Comparison of ENCODE assay signal across 16 cellular contexts in genomic region chr6:150752409-150752808, GRCh38.
DNase-seq lines count a peak whose midpoint lies in the region; ATAC-seq, FAIRE-seq and TF ChIP-seq lines count a peak whose summit lies in the region.
"Had no signal": no experiment of that assay in that cellular context is flagged by ENCODE, and none has a peak within 500 bp of the region (broad histone marks: within the 10 kb centered on the region; RNA-seq: fewer than 3 reads in every experiment).

No MANE protein-coding gene starts in this region.

- no peak for ATAC-seq in activated CD8-positive, alpha-beta T cell treated with anti-CD3 and anti-CD28 coated beads, Interleukin-2, amount 10 ng/mL, durations not matched to agents 7 days and 5 days

- peaks cover 8% of the 10 kb centered on the region for H3K79me2 ChIP-seq in astrocyte (ENCODE audit: insufficient read depth, low read length)
- H3K79me2 ChIP-seq in osteoblast (ENCODE audit: insufficient read depth, low read length): no peaks in the 10 kb centered on the region

- H2AFZ ChIP-seq in astrocyte (ENCODE audit: low read depth, low read length): no peak overlapping the region
- H2AFZ ChIP-seq in osteoblast (ENCODE audit: low read length): no peak overlapping the region

- H3K4me1 Mint-ChIP-seq in astrocyte (ENCODE audit: low read depth, unreplicated experiment): peaks cover 28% of the 10 kb centered on the region
- H3K4me1 Mint-ChIP-seq in activated CD8-positive, alpha-beta T cell treated with anti-CD3 and anti-CD28 coated beads, Interleukin-2, amount 10 ng/mL, durations not matched to agents 7 days and 5 days (ENCODE audit: low read depth): no peaks in the 10 kb centered on the region

- POLR2A ChIA-PET in activated CD8-positive, alpha-beta T cell treated with anti-CD3 and anti-CD28 coated beads, Interleukin-2, amount 10 ng/mL, durations not matched to agents 7 days and 5 days (lab: Charles Lee): no interaction called here

- peak overlapping the region; percentile 16 for H3K27ac Mint-ChIP-seq in astrocyte (ENCODE audit: unreplicated experiment)
- no peak overlapping the region for H3K27ac Mint-ChIP-seq in activated CD8-positive, alpha-beta T cell treated with anti-CD3 and anti-CD28 coated beads, Interleukin-2, amount 10 ng/mL, durations not matched to agents 7 days and 5 days
- H3K27ac Mint-ChIP-seq: HFFc6 had no signal

- H3K36me3 Mint-ChIP-seq in astrocyte (ENCODE audit: low read depth, unreplicated experiment): no peaks in the 10 kb centered on the region
- no peaks in the 10 kb centered on the region for H3K36me3 Mint-ChIP-seq in activated CD8-positive, alpha-beta T cell treated with anti-CD3 and anti-CD28 coated beads, Interleukin-2, amount 10 ng/mL, durations not matched to agents 7 days and 5 days (ENCODE audit: low read depth)

- CTCF ChIA-PET in activated CD8-positive, alpha-beta T cell treated with anti-CD3 and anti-CD28 coated beads, Interleukin-2, amount 10 ng/mL, durations not matched to agents 7 days and 5 days (lab: Charles Lee): no interaction called here

- H3K4me1 ChIP-seq in astrocyte (ENCODE audit: insufficient read depth, low read length): peaks cover 27% of the 10 kb centered on the region
- peaks cover 7% of the 10 kb centered on the region for H3K4me1 ChIP-seq in osteoblast (ENCODE audit: insufficient read depth, low read length)

- H3K9me3 ChIP-seq in astrocyte (ENCODE audit: insufficient read depth, low read depth, low read length) (no peaks in the 10 kb centered on the region), osteoblast (ENCODE audit: low read depth, low read length) (no peaks in the 10 kb centered on the region)

- H3K27me3 ChIP-seq in astrocyte (ENCODE audit: insufficient read depth, low read length) (no peaks in the 10 kb centered on the region), osteoblast (ENCODE audit: insufficient read depth, low read length) (no peaks in the 10 kb centered on the region)

- no peak for TF ChIP-seq CTCF in astrocyte (IDR thresholded peaks at IDR 0.05; ENCODE audit: insufficient read depth, low read depth, low read length)
- no peak for TF ChIP-seq CTCF in osteoblast (IDR thresholded peaks at IDR 0.05; ENCODE audit: extremely low read depth, low read depth, low read length)

- H4K20me1 ChIP-seq in astrocyte (ENCODE audit: insufficient read depth, low read length) (no peaks in the 10 kb centered on the region), osteoblast (ENCODE audit: insufficient read depth, low read length) (no peaks in the 10 kb centered on the region)

- H3K4me3 ChIP-seq in astrocyte (ENCODE audit: insufficient read depth, low read depth, low read length): no peak overlapping the region
- no peak overlapping the region for H3K4me3 ChIP-seq in osteoblast (ENCODE audit: insufficient read depth, low read length)

- H3K4me2 ChIP-seq in astrocyte (ENCODE audit: low read length): no peak overlapping the region
- no peak overlapping the region for H3K4me2 ChIP-seq in osteoblast (ENCODE audit: insufficient read depth, low read length)
- H3K4me2 ChIP-seq: KMS-11 had no signal

- no peak overlapping the region for H3K9ac ChIP-seq in astrocyte (ENCODE audit: low read length)
- H3K9ac ChIP-seq: KMS-11 had no signal

- H3K27ac ChIP-seq in astrocyte (ENCODE audit: low read depth, low read length) (no peak overlapping the region), osteoblast (ENCODE audit: low read depth, low read length) (no peak overlapping the region)
- H3K27ac ChIP-seq: C4-2B, KMS-11 had no signal

- no peaks in the 10 kb centered on the region for H3K9me3 Mint-ChIP-seq in astrocyte (ENCODE audit: unreplicated experiment)
- H3K9me3 Mint-ChIP-seq in activated CD8-positive, alpha-beta T cell treated with anti-CD3 and anti-CD28 coated beads, Interleukin-2, amount 10 ng/mL, durations not matched to agents 7 days and 5 days (ENCODE audit: insufficient read depth): no peaks in the 10 kb centered on the region
- H3K9me3 Mint-ChIP-seq: HFFc6 had no signal

- H3K36me3 ChIP-seq in astrocyte (ENCODE audit: insufficient read depth, low read length) (no peaks in the 10 kb centered on the region), osteoblast (ENCODE audit: insufficient read depth, low read length) (no peaks in the 10 kb centered on the region)

- H3K27me3 Mint-ChIP-seq in astrocyte (ENCODE audit: low read depth, unreplicated experiment): peaks cover 2% of the 10 kb centered on the region
- no peaks in the 10 kb centered on the region for H3K27me3 Mint-ChIP-seq in activated CD8-positive, alpha-beta T cell treated with anti-CD3 and anti-CD28 coated beads, Interleukin-2, amount 10 ng/mL, durations not matched to agents 7 days and 5 days (ENCODE audit: low read depth)

- no peak for FAIRE-seq in astrocyte (lab: Jason Lieb, UNC)

- H3K4me3 Mint-ChIP-seq in astrocyte (ENCODE audit: unreplicated experiment): no peak overlapping the region
- H3K4me3 Mint-ChIP-seq in activated CD8-positive, alpha-beta T cell treated with anti-CD3 and anti-CD28 coated beads, Interleukin-2, amount 10 ng/mL, durations not matched to agents 7 days and 5 days: no peak overlapping the region
- H3K4me3 Mint-ChIP-seq: HFFc6 had no signal

- peak; percentile 26 for DNase-seq in NCI-H146 (lab: John Stamatoyannopoulos, UW)
- DNase-seq in astrocyte (ENCODE audit: low read depth): no peak
- DNase-seq in left kidney (ENCODE audit: low read depth, low spot score): peak; percentile 54
- peak; percentile 8 for DNase-seq in osteoblast (ENCODE audit: insufficient read length, low spot score, missing footprints)
- DNase-seq in DMS53 treated with DMSO at 0.1 percent for 48 hours (lab: John Stamatoyannopoulos, UW; ENCODE audit: unreplicated experiment): no peak
- no peak for DNase-seq in globus pallidus (ENCODE audit: low spot score)
- DNase-seq in activated CD8-positive, alpha-beta T cell treated with anti-CD3 and anti-CD28 coated beads, Interleukin-2, amount 10 ng/mL, durations not matched to agents 7 days and 5 days: no peak
- DNase-seq: HFFc6, NCI-H1048, NCI-H1694 treated with DMSO at 0.1 percent for 48 hours, NCI-H2171 treated with DMSO at 0.1 percent for 48 hours, NCI-H446 treated with DMSO at 0.1 percent for 48 hours, RPMI8226, SIG-M5 had no signal

Comparison
In these comparisons a context has a peak if more than half of its experiments do, and no peak if none do; other contexts are left out.
1. DNase-seq: peak in NCI-H146 (single experiment), left kidney (single experiment) and osteoblast (single experiment); none in astrocyte (single experiment), DMS53 treated with DMSO at 0.1 percent for 48 hours (single experiment), globus pallidus (single experiment) and activated CD8-positive, alpha-beta T cell treated with anti-CD3 and anti-CD28 coated beads, Interleukin-2, amount 10 ng/mL, durations not matched to agents 7 days and 5 days (single experiment).